In the genomic region with DNA sequence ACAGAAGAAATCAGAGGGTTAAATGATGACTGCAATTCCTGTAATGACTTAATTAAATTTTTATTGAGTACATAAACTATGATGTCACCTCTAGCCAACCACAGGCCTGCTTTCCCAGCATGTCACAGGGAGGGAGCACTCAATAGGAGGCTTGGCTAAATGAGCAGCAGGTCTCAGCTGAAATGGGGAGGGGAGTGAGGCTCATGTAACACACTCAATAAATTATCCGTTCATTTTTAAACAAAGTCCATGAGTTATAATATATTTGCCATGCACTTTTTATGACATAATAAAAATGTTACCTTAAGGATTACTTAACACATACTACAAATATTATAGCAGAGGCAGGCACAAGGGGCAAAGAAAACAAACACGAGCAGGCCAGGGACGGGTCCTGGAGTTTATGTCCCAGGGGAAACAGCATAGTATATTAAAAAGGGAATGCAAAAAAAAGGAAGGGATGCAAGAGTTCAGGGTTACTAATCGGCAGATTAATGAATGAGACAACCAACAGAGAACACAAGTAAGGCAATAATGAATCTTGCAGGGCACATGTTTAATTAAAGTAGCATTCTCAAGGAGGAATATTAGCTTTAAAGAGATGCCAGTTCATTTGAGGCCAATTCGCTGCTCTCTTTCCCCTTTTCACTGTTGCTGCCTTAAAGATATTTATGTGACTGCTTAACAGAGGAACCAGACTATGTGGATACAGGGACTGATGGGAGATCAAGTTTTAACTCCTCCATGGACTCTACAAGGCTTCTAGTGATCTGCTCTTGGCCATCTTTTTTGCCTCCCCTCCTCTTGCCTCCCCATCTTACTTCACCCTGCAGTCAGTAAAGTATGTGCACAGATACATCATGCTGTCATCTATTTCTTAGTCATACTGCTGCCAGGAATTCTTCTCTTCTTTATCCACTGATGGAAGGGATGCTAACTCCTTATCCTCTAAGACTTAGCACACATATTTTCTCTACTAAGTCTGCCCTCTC, we compare ENCODE assay signal across 10 cellular contexts. TPM values are rescaled to one million over a fixed set of nuclear protein-coding genes. Genes with fewer than 3 reads are reported as not detected.
DNase-seq lines count a peak whose midpoint lies in the region; ATAC-seq, FAIRE-seq and TF ChIP-seq lines count a peak whose summit lies in the region.
"Had no signal": no experiment of that assay in that cellular context is flagged by ENCODE, and none has a peak within 500 bp of the region (broad histone marks: within the 10 kb centered on the region; RNA-seq: fewer than 3 reads in every experiment).

No MANE protein-coding gene starts in this region.

- ATAC-seq in pancreas: peak in 3 of 4 donors; percentile 29 to 64 (median 57)
- ATAC-seq in activated CD8-positive, alpha-beta T cell treated with anti-CD3 and anti-CD28 coated beads, Interleukin-2, amount 10 ng/mL, durations not matched to agents 7 days and 5 days: no peak

- H3K27ac ChIP-seq in pancreas: peak overlapping the region in 2 of 4 donors; percentile 76 to 84
- H3K27ac ChIP-seq in caudate nucleus (ENCODE audit: low read depth, low read length): no peak overlapping the region
- no peak overlapping the region for H3K27ac ChIP-seq in neural progenitor cell
- H3K27ac ChIP-seq: thoracic aorta had no signal

- no peaks in the 10 kb centered on the region for H4K20me1 ChIP-seq in neural progenitor cell (ENCODE audit: low read depth)

- WGBS in pancreas, 2 donors: 70% methylated on average over 5 of the region's 5 CpGs

- H3K4me1 ChIP-seq in pancreas (peaks cover 0 to 18% (median 0%) of the 10 kb centered on the region in 3 donors), neural progenitor cell (no peaks in the 10 kb centered on the region)

- no peaks in the 10 kb centered on the region for H3K9me3 Mint-ChIP-seq in activated CD8-positive, alpha-beta T cell treated with anti-CD3 and anti-CD28 coated beads, Interleukin-2, amount 10 ng/mL, durations not matched to agents 7 days and 5 days (ENCODE audit: insufficient read depth)
- no peaks in the 10 kb centered on the region for H3K9me3 Mint-ChIP-seq in neural progenitor cell

- no peak for FAIRE-seq in pancreas (lab: Jason Lieb, UNC)

- intact Hi-C loops in pancreas (cut with DNase I): no loop called here

- H3K36me3 ChIP-seq in pancreas (no peaks in the 10 kb centered on the region), neural progenitor cell (no peaks in the 10 kb centered on the region)
- H3K36me3 ChIP-seq: thoracic aorta had no signal

- H3K4me1 Mint-ChIP-seq in activated CD8-positive, alpha-beta T cell treated with anti-CD3 and anti-CD28 coated beads, Interleukin-2, amount 10 ng/mL, durations not matched to agents 7 days and 5 days (ENCODE audit: low read depth): peaks cover 31% of the 10 kb centered on the region
- no peaks in the 10 kb centered on the region for H3K4me1 Mint-ChIP-seq in neural progenitor cell

- no peaks in the 10 kb centered on the region for H3K79me2 ChIP-seq in neural progenitor cell (ENCODE audit: low read depth)

- no peak overlapping the region for H3K4me3 Mint-ChIP-seq in activated CD8-positive, alpha-beta T cell treated with anti-CD3 and anti-CD28 coated beads, Interleukin-2, amount 10 ng/mL, durations not matched to agents 7 days and 5 days
- H3K4me3 Mint-ChIP-seq in neural progenitor cell: no peak overlapping the region

- no peaks in the 10 kb centered on the region for H3F3A ChIP-seq in neural progenitor cell (ENCODE audit: low read depth)

- no peak overlapping the region for H3K4me2 ChIP-seq in neural progenitor cell

- H3K27ac Mint-ChIP-seq in activated CD8-positive, alpha-beta T cell treated with anti-CD3 and anti-CD28 coated beads, Interleukin-2, amount 10 ng/mL, durations not matched to agents 7 days and 5 days: no peak overlapping the region
- no peak overlapping the region for H3K27ac Mint-ChIP-seq in neural progenitor cell

- no peaks in the 10 kb centered on the region for H3K27me3 ChIP-seq in pancreas
- H3K27me3 ChIP-seq in neural progenitor cell: no peaks in the 10 kb centered on the region

- H2AFZ ChIP-seq in neural progenitor cell (replicated peaks): no peak overlapping the region

- no peaks in the 10 kb centered on the region for H3K9me3 ChIP-seq in pancreas
- H3K9me3 ChIP-seq in neural progenitor cell (ENCODE audit: low read depth): no peaks in the 10 kb centered on the region
- H3K9me3 ChIP-seq: thoracic aorta had no signal

- H3K27me3 Mint-ChIP-seq in activated CD8-positive, alpha-beta T cell treated with anti-CD3 and anti-CD28 coated beads, Interleukin-2, amount 10 ng/mL, durations not matched to agents 7 days and 5 days (ENCODE audit: low read depth): no peaks in the 10 kb centered on the region
- no peaks in the 10 kb centered on the region for H3K27me3 Mint-ChIP-seq in neural progenitor cell (ENCODE audit: insufficient read depth, low read depth)

- CTCF ChIA-PET in activated CD8-positive, alpha-beta T cell treated with anti-CD3 and anti-CD28 coated beads, Interleukin-2, amount 10 ng/mL, durations not matched to agents 7 days and 5 days (lab: Charles Lee): interaction anchor here (1.0 to 8.6 kb wide), 4 partner anchors 10 to 25 kb away, joined by 4 to 84 read pairs (median 14); no protein-coding TSS in a partner anchor

- DNase-seq in ELR (ENCODE audit: low read depth) (peak; percentile 88), NCI-H69 (lab: John Stamatoyannopoulos, UW) (peak; percentile 95), epithelial cell of proximal tubule (ENCODE audit: low read depth) (peak; percentile 56), pancreas (no peak), caudate nucleus (lab: John Stamatoyannopoulos, UW) (no peak), neural progenitor cell (ENCODE audit: low spot score) (no peak), NCI-H1694 (lab: John Stamatoyannopoulos, UW) (no peak)
- DNase-seq in activated CD8-positive, alpha-beta T cell treated with anti-CD3 and anti-CD28 coated beads, Interleukin-2, amount 10 ng/mL, durations not matched to agents 7 days and 5 days: no peak

- POLR2A ChIA-PET in activated CD8-positive, alpha-beta T cell treated with anti-CD3 and anti-CD28 coated beads, Interleukin-2, amount 10 ng/mL, durations not matched to agents 7 days and 5 days (lab: Charles Lee): no interaction called here

- H3K9ac ChIP-seq in neural progenitor cell: no peak overlapping the region

- no peak overlapping the region for H3K4me3 ChIP-seq in epithelial cell of proximal tubule (ENCODE audit: low read depth, low read length)
- no peak overlapping the region for H3K4me3 ChIP-seq in pancreas
- no peak overlapping the region for H3K4me3 ChIP-seq in neural progenitor cell
- H3K4me3 ChIP-seq: thoracic aorta had no signal

- H3K36me3 Mint-ChIP-seq in activated CD8-positive, alpha-beta T cell treated with anti-CD3 and anti-CD28 coated beads, Interleukin-2, amount 10 ng/mL, durations not matched to agents 7 days and 5 days (ENCODE audit: low read depth): peaks cover 9% of the 10 kb centered on the region
- no peaks in the 10 kb centered on the region for H3K36me3 Mint-ChIP-seq in neural progenitor cell

- no peak for TF ChIP-seq CTCF in epithelial cell of proximal tubule (conservative IDR thresholded peaks at IDR 0.05; ENCODE audit: low read depth, low read length)
- TF ChIP-seq CTCF in pancreas (IDR thresholded peaks at IDR 0.05): no peak
- TF ChIP-seq CTCF in neural progenitor cell (IDR thresholded peaks at IDR 0.05): no peak

RNA-seq across cellular contexts. Expression of a gene that starts 27.3 kb away (rescaled TPM):
- total RNA-seq in epithelial cell of proximal tubule (0.14 TPM in 1 of 2 replicates, not detected in the other), pancreas (not detected), neural progenitor cell (ENCODE audit: low replicate concordance) (not detected in 2 replicates)
- polyA plus RNA-seq in pancreas: not detected
- not detected for total RNA-seq in activated CD8-positive, alpha-beta T cell treated with anti-CD3 and anti-CD28 coated beads, Interleukin-2, amount 10 ng/mL, durations not matched to agents 7 days and 5 days
- total RNA-seq: kidney epithelial cell, thoracic aorta had no signal

RNA-seq across cellular contexts. Expression of a gene that starts 34.9 kb away (rescaled TPM):
- total RNA-seq in epithelial cell of proximal tubule (315 and 480 TPM in 2 replicates), pancreas (10 to 100 TPM; 30.6 to 59.2 (median 45.5) TPM), neural progenitor cell (ENCODE audit: low replicate concordance) (47.5 and 71.4 TPM in 2 replicates)
- 10 to 100 TPM; 61.3 to 79.4 TPM for polyA plus RNA-seq in pancreas
- total RNA-seq in activated CD8-positive, alpha-beta T cell treated with anti-CD3 and anti-CD28 coated beads, Interleukin-2, amount 10 ng/mL, durations not matched to agents 7 days and 5 days: 100 to 1,000 TPM; 104 to 109 TPM

RNA-seq across cellular contexts. Expression of a gene that starts 41.6 kb away (rescaled TPM):
- 16.1 and 32.3 TPM in 2 replicates for total RNA-seq in epithelial cell of proximal tubule
- 10 to 100 TPM; 28.9 to 49.9 (median 44.4) TPM for total RNA-seq in pancreas
- 10 to 100 TPM; 53.7 to 74.9 TPM for polyA plus RNA-seq in pancreas
- 10 to 100 TPM; 42.0 to 43.1 TPM for total RNA-seq in activated CD8-positive, alpha-beta T cell treated with anti-CD3 and anti-CD28 coated beads, Interleukin-2, amount 10 ng/mL, durations not matched to agents 7 days and 5 days
- 2.9 and 12.0 TPM in 2 replicates for total RNA-seq in neural progenitor cell (ENCODE audit: low replicate concordance)

Comparison
In these comparisons a context has a peak if more than half of its experiments do, and no peak if none do; other contexts are left out.
1. DNase-seq: peak in ELR (single experiment), NCI-H69 (single experiment) and epithelial cell of proximal tubule (single experiment); none in pancreas (0 of 6), caudate nucleus (0 of 61), activated CD8-positive, alpha-beta T cell treated with anti-CD3 and anti-CD28 coated beads, Interleukin-2, amount 10 ng/mL, durations not matched to agents 7 days and 5 days (single experiment), neural progenitor cell (single experiment) and NCI-H1694 (single experiment).